12 cellular contexts compared by ENCODE assay signal in genomic region chr5:132774896-132775295, GRCh38. TPM values are rescaled to one million over a fixed set of nuclear protein-coding genes. Genes with fewer than 3 reads are reported as not detected.
A peak's percentile ranks its signal among the peaks of the same experiment; 100 is the strongest.
DNase-seq lines count a peak whose midpoint lies in the region; ATAC-seq, FAIRE-seq and TF ChIP-seq lines count a peak whose summit lies in the region.
"Had no signal": no experiment of that assay in that cellular context is flagged by ENCODE, and none has a peak within 500 bp of the region (broad histone marks: within the 10 kb centered on the region; RNA-seq: fewer than 3 reads in every experiment).

No MANE protein-coding gene starts in this region.

- intact Hi-C loops in IMR-90 (cut with micrococcal nuclease) (no loop called here), lower lobe of right lung (cut with DNase I) (no loop called here)

- H3K79me2 ChIP-seq in GM23338 (replicated peaks; ENCODE audit: insufficient read depth) = no peaks in the 10 kb centered on the region; the same call in 1 of the 2 replicates

- H3K14ac ChIP-seq in IMR-90 (replicated peaks; ENCODE audit: low read depth, low read length) = no peak overlapping the region

- ATAC-seq in IMR-90 (ENCODE audit: low read depth) (no peak), lower lobe of right lung (no peak), GM23338 (no peak), HG02852 (IDR thresholded peaks at IDR 0.05; ENCODE audit: unreplicated experiment) (no peak)

- no peak overlapping the region for H3K9ac ChIP-seq in IMR-90 (ENCODE audit: low read depth, low read length)

- no peak overlapping the region for H3K18ac ChIP-seq in IMR-90 (ENCODE audit: low read depth, low read length)

- FAIRE-seq in small intestine (lab: Jason Lieb, UNC) = no peak

- H3K9me3 Mint-ChIP-seq in GM23338 = no peaks in the 10 kb centered on the region
- H3K9me3 Mint-ChIP-seq in T-helper 2 cell treated with Interferon-gamma antibody and Interleukin-4, amounts not matched to agents 5 μg/mL and 100 μg/mL, for 36 hours = no peaks in the 10 kb centered on the region
- H3K9me3 Mint-ChIP-seq: activated T-helper 2 cell treated with anti-CD3 and anti-CD28 coated beads, Interferon-gamma antibody, Interleukin-2, Interleukin-4, amounts not matched to agents 10 μg/mL and 5 μg/mL and 100 μg/mL, durations not matched to agents 14 hours and 24 hours and 36 hours had no signal

- no peak overlapping the region for H3K4me3 Mint-ChIP-seq in GM23338
- H3K4me3 Mint-ChIP-seq in T-helper 2 cell treated with Interferon-gamma antibody and Interleukin-4, amounts not matched to agents 5 μg/mL and 100 μg/mL, for 36 hours = no peak overlapping the region

- in situ Hi-C loops in IMR-90 (cut with MboI; ENCODE audit: low sequenced_read_pairs) = no loop called here

- no peak for TF ChIP-seq POLR2A in IMR-90 (IDR thresholded peaks at IDR 0.05; ENCODE audit: low read depth, low read length)

- H4K8ac ChIP-seq in IMR-90 (ENCODE audit: low read depth in 2 of 2, low read length in 2 of 2) = no peak overlapping the region

- no peaks in the 10 kb centered on the region; the same call in 2 of the 3 replicates for H3K36me3 Mint-ChIP-seq in GM23338 (ENCODE audit: low read depth)
- no peaks in the 10 kb centered on the region for H3K36me3 Mint-ChIP-seq in T-helper 2 cell treated with Interferon-gamma antibody and Interleukin-4, amounts not matched to agents 5 μg/mL and 100 μg/mL, for 36 hours (ENCODE audit: low read depth)

- 0 out of 2 replicates have a peak overlapping the region, but pooled peaks have one; percentile 18 for H2AK5ac ChIP-seq in IMR-90 (ENCODE audit: low read depth, low read length)

- H3K4me1 Mint-ChIP-seq in GM23338 = peaks cover 39% of the 10 kb centered on the region
- H3K4me1 Mint-ChIP-seq in T-helper 2 cell treated with Interferon-gamma antibody and Interleukin-4, amounts not matched to agents 5 μg/mL and 100 μg/mL, for 36 hours (ENCODE audit: low read depth) = peaks cover 12% of the 10 kb centered on the region

- CTCF ChIA-PET in IMR-90 (lab: Yijun Ruan, JAX) (interaction anchor here (0.5 to 1.9 kb wide), 4 partner anchors 10 to 1241 kb away, joined by 3 to 6 read pairs (median 4); no protein-coding TSS in a partner anchor), HEK293T (lab: Yijun Ruan, JAX) (no interaction called here)

- TF ChIP-seq RAD21 in IMR-90 (IDR thresholded peaks at IDR 0.05; ENCODE audit: low read length) = no peak

- no peak overlapping the region for H3K27ac Mint-ChIP-seq in GM23338
- H3K27ac Mint-ChIP-seq in T-helper 2 cell treated with Interferon-gamma antibody and Interleukin-4, amounts not matched to agents 5 μg/mL and 100 μg/mL, for 36 hours = no peak overlapping the region
- H3K27ac Mint-ChIP-seq: activated T-helper 2 cell treated with anti-CD3 and anti-CD28 coated beads, Interferon-gamma antibody, Interleukin-2, Interleukin-4, amounts not matched to agents 10 μg/mL and 5 μg/mL and 100 μg/mL, durations not matched to agents 14 hours and 24 hours and 36 hours had no signal

- peaks cover 2% of the 10 kb centered on the region; the same call in 1 of the 2 replicates for H3K9me2 ChIP-seq in GM23338 (ENCODE audit: insufficient read depth)

- H3K9me3 ChIP-seq in IMR-90 (ENCODE audit: control insufficient read depth, insufficient read depth, low read length) (no peaks in the 10 kb centered on the region), lower lobe of right lung (no peaks in the 10 kb centered on the region), small intestine (ENCODE audit: control insufficient read depth, low read depth) (no peaks in the 10 kb centered on the region)
- H3K9me3 ChIP-seq: Peyer's patch had no signal

- peaks cover 27 to 72% of the 10 kb centered on the region in 2 experiments for H3K79me1 ChIP-seq in IMR-90 (ENCODE audit: low read depth in 1 of 2, low read length in 2 of 2)

- no peak overlapping the region for H2BK20ac ChIP-seq in IMR-90 (ENCODE audit: low read depth, low read length)

- TF ChIP-seq CTCF in IMR-90 (conservative IDR thresholded peaks at IDR 0.05; ENCODE audit: low read depth, low read length) (no peak), lower lobe of right lung (IDR thresholded peaks at IDR 0.05) (no peak), GM23338 (conservative IDR thresholded peaks at IDR 0.05; ENCODE audit: low read depth in 2 of 2) (no peak)

- H3K4me2 ChIP-seq in IMR-90 (ENCODE audit: low read depth, low read length) = no peak overlapping the region
- H3K4me2 ChIP-seq in GM23338 = no peak overlapping the region

- H4K20me1 ChIP-seq in IMR-90 (ENCODE audit: insufficient read depth, low read length) (peaks cover 48% of the 10 kb centered on the region), GM23338 (replicated peaks; ENCODE audit: insufficient read depth) (0 out of 2 replicates have a peak, but pooled peaks cover 4% of the 10 kb centered on the region)

- H3F3A ChIP-seq in GM23338 (replicated peaks; ENCODE audit: low read depth) = no peaks in the 10 kb centered on the region

- POLR2A ChIA-PET in IMR-90 (lab: Charles Lee; ENCODE audit: unreplicated experiment) = no interaction called here
- POLR2A ChIA-PET in HEK293T (lab: Yijun Ruan, JAX) = interaction anchor here (1.2 to 3.6 kb wide), 4 partner anchors 9 to 37 kb away, joined by 4 to 16 read pairs (median 8); partner anchors contain the start of genes CCNI2 and KIF3A

- H2BK15ac ChIP-seq in IMR-90 (ENCODE audit: low read depth, low read length) = no peak overlapping the region

- H4K5ac ChIP-seq in IMR-90 (ENCODE audit: low read depth, low read length) = no peak overlapping the region

- no peaks in the 10 kb centered on the region for H3K27me3 ChIP-seq in IMR-90 (ENCODE audit: control insufficient read depth, insufficient read depth, low read length)
- no peaks in the 10 kb centered on the region for H3K27me3 ChIP-seq in lower lobe of right lung (ENCODE audit: low read depth)
- no peaks in the 10 kb centered on the region for H3K27me3 ChIP-seq in small intestine (ENCODE audit: control insufficient read depth in 2 of 2, insufficient read depth in 2 of 2, low read length in 2 of 2)
- H3K27me3 ChIP-seq in GM23338 (ENCODE audit: insufficient read depth) = peaks cover 44% of the 10 kb centered on the region
- H3K27me3 ChIP-seq: Peyer's patch had no signal

- H2BK120ac ChIP-seq in IMR-90 (ENCODE audit: low read depth, low read length) = no peak overlapping the region

- no peak overlapping the region for H2BK5ac ChIP-seq in IMR-90 (ENCODE audit: low read depth, low read length, poor library complexity, severe bottlenecking)

- H3K56ac ChIP-seq in IMR-90 (ENCODE audit: extremely low read depth, insufficient read depth, low read length) = no peak overlapping the region

- H3K4ac ChIP-seq in IMR-90 (ENCODE audit: low read depth, low read length) = no peak overlapping the region

- peak overlapping the region; percentile 37; the same call in 1 of the 2 replicates for H3K23ac ChIP-seq in IMR-90 (ENCODE audit: low read depth, low read length)

- H3K36me3 ChIP-seq in IMR-90 (ENCODE audit: control insufficient read depth, insufficient read depth, low read length) (no peaks in the 10 kb centered on the region), lower lobe of right lung (no peaks in the 10 kb centered on the region), small intestine (ENCODE audit: control insufficient read depth in 2 of 2, insufficient read depth in 2 of 2, low read length in 2 of 2) (no peaks in the 10 kb centered on the region), GM23338 (ENCODE audit: insufficient read depth) (no peaks in the 10 kb centered on the region)
- H3K36me3 ChIP-seq: Peyer's patch had no signal

- WGBS in IMR-90 (ENCODE audit: extremely low coverage in 2 of 2, insufficient read length in 1 of 2), 2 experiments = no CpG with 5 or more reads among the region's 5 CpGs
- 65 to 76% (median 68%) methylated on average over 5 of the region's 5 CpGs for WGBS in small intestine, 3 donors

- DNase-seq in IMR-90 = no peak
- DNase-seq in lower lobe of right lung = no peak
- peak; percentile 46 for DNase-seq in small intestine
- DNase-seq in GM23338 (ENCODE audit: low spot score) = no peak
- DNase-seq in T-helper 2 cell treated with Interferon-gamma antibody and Interleukin-4, amounts not matched to agents 5 μg/mL and 100 μg/mL, for 36 hours (ENCODE audit: low spot score) = no peak
- DNase-seq in HEK293T (ENCODE audit: extremely low spot score) = no peak
- DNase-seq: activated CD4-positive, alpha-beta T cell treated with anti-CD3 and anti-CD28 coated beads, Interleukin-2, amount 50 U/mL, for 1 hour had no signal

- no TSS peak for BruUV-seq in IMR-90 (replicated peaks; lab: Mats Ljungman, UMichigan)

- H2AFZ ChIP-seq in IMR-90 (replicated peaks; ENCODE audit: low read length, poor library complexity) (no peak overlapping the region), GM23338 (no peak overlapping the region)

- no peak overlapping the region for H4K91ac ChIP-seq in IMR-90 (ENCODE audit: insufficient read depth, low read depth, low read length)

- peaks cover 32% of the 10 kb centered on the region for H3K27me3 Mint-ChIP-seq in GM23338 (ENCODE audit: insufficient read depth, low read depth, poor library complexity)
- H3K27me3 Mint-ChIP-seq in T-helper 2 cell treated with Interferon-gamma antibody and Interleukin-4, amounts not matched to agents 5 μg/mL and 100 μg/mL, for 36 hours (ENCODE audit: low read depth) = peaks cover 46% of the 10 kb centered on the region

- H3K4me1 ChIP-seq in IMR-90 (ENCODE audit: control insufficient read depth, insufficient read depth, low read length) = peaks cover 19% of the 10 kb centered on the region
- H3K4me1 ChIP-seq in lower lobe of right lung = peaks cover 41% of the 10 kb centered on the region
- peaks cover 0 to 3% of the 10 kb centered on the region in 2 donors for H3K4me1 ChIP-seq in small intestine (ENCODE audit: control insufficient read depth in 2 of 2, insufficient read depth in 1 of 2, low read depth in 1 of 2, low read length in 1 of 2)
- H3K4me1 ChIP-seq in GM23338 (ENCODE audit: insufficient read depth) = peaks cover 25% of the 10 kb centered on the region

- dilution Hi-C loops in IMR-90 (cut with HindIII; ENCODE audit: low sequenced_read_pairs, unreplicated experiment) = no loop called here

- H3K27ac ChIP-seq in IMR-90 (ENCODE audit: insufficient read depth, low read length) (no peak overlapping the region), cingulate gyrus (ENCODE audit: low read depth, low read length) (peak overlapping the region; percentile 89), lower lobe of right lung (peak overlapping the region; percentile 16), small intestine (ENCODE audit: low read depth in 1 of 2, low read length in 1 of 2) (no peak overlapping the region), GM23338 (ENCODE audit: low read depth) (no peak overlapping the region)

- no peak overlapping the region for H2AK9ac ChIP-seq in IMR-90 (replicated peaks; ENCODE audit: low read depth, low read length, poor library complexity)

- peaks cover 44% of the 10 kb centered on the region for H3K9me1 ChIP-seq in IMR-90 (ENCODE audit: insufficient read depth, low read length)

- no peak overlapping the region for H3K4me3 ChIP-seq in IMR-90 (ENCODE audit: insufficient read depth, low read depth, low read length)
- H3K4me3 ChIP-seq in lower lobe of right lung = no peak overlapping the region
- H3K4me3 ChIP-seq in small intestine (ENCODE audit: low read depth in 1 of 2, low read length in 2 of 2) = no peak overlapping the region
- no peak overlapping the region for H3K4me3 ChIP-seq in GM23338

RNA-seq across cellular contexts. Expression of gene SEPTIN8, which starts 2.1 kb away (rescaled TPM):
- 60.5 and 67.2 TPM in 2 replicates for total RNA-seq in IMR-90 (2012; rRNA removed)
- polyA plus RNA-seq in IMR-90 (2012; rRNA removed) = 54.7 and 56.2 TPM in 2 replicates
- 20.4 and 38.7 TPM in 2 replicates for polyA plus RNA-seq in IMR-90 (2012; cell fraction: cytosol; rRNA removed)
- 131 and 144 TPM in 2 replicates for polyA plus RNA-seq in IMR-90 (2012; cell fraction: nucleus; rRNA removed; ENCODE audit: low replicate concordance)
- total RNA-seq in lower lobe of right lung = 32.8 TPM
- 10 to 100 TPM; 14.6 to 28.2 (median 24.4) TPM for polyA plus RNA-seq in small intestine
- total RNA-seq in GM23338 (2014; rRNA removed; shearing (Covaris generic)) = 37.2 and 45.0 TPM in 2 replicates
- 8.7 and 8.8 TPM in 2 replicates for polyA plus RNA-seq in GM23338 (2016; fragmentation: Nextera tagmentation; extraction: Ambion mirVana)

RNA-seq across cellular contexts. Expression of gene CCNI2, which starts 27.7 kb away (rescaled TPM):
- total RNA-seq in IMR-90 (2012; rRNA removed) (not detected in 2 replicates), lower lobe of right lung (1.1 TPM)
- polyA plus RNA-seq in IMR-90 (2012; rRNA removed) (not detected in 2 replicates), small intestine (1 to 10 TPM; 1.6 to 7.3 (median 2.7) TPM), GM23338 (2016; fragmentation: Nextera tagmentation; extraction: Ambion mirVana) (0.55 and 1.1 TPM in 2 replicates)
- 0.01 TPM in 1 of 2 replicates, not detected in the other for polyA plus RNA-seq in IMR-90 (2012; cell fraction: cytosol; rRNA removed)
- 0.05 TPM in 1 of 2 replicates, not detected in the other for polyA plus RNA-seq in IMR-90 (2012; cell fraction: nucleus; rRNA removed; ENCODE audit: low replicate concordance)
- total RNA-seq in GM23338 (2014; rRNA removed; shearing (Covaris generic)) = 0.74 and 2.5 TPM in 2 replicates

RNA-seq across cellular contexts. Expression of gene KIF3A, which starts 37.5 kb away (rescaled TPM):
- total RNA-seq in IMR-90 (2012; rRNA removed) = 4.3 and 9.4 TPM in 2 replicates
- 3.4 and 4.5 TPM in 2 replicates for polyA plus RNA-seq in IMR-90 (2012; rRNA removed)
- polyA plus RNA-seq in IMR-90 (2012; cell fraction: cytosol; rRNA removed) = 0.64 and 1.4 TPM in 2 replicates
- polyA plus RNA-seq in IMR-90 (2012; cell fraction: nucleus; rRNA removed; ENCODE audit: low replicate concordance) = 1.8 and 7.0 TPM in 2 replicates
- total RNA-seq in lower lobe of right lung = 10.8 TPM
- polyA plus RNA-seq in small intestine = 1 to 10 TPM in 2 of 3 donors, under 1 TPM in 1; 0.54 to 2.8 (median 2.7) TPM
- 10.5 and 11.2 TPM in 2 replicates for total RNA-seq in GM23338 (2014; rRNA removed; shearing (Covaris generic))
- 15.4 and 19.7 TPM in 2 replicates for polyA plus RNA-seq in GM23338 (2016; fragmentation: Nextera tagmentation; extraction: Ambion mirVana)

RNA-seq across cellular contexts. Expression of gene SOWAHA, which starts 38.2 kb away (rescaled TPM):
- total RNA-seq in IMR-90 (2012; rRNA removed) = under 0.01 TPM in 1 of 2 replicates, not detected in the other
- 0.03 TPM in 1 of 2 replicates, not detected in the other for polyA plus RNA-seq in IMR-90 (2012; rRNA removed)
- polyA plus RNA-seq in IMR-90 (2012; cell fraction: cytosol; rRNA removed) = 0.02 and 0.04 TPM in 2 replicates
- polyA plus RNA-seq in IMR-90 (2012; cell fraction: nucleus; rRNA removed; ENCODE audit: low replicate concordance) = 0.01 TPM in 1 of 2 replicates, not detected in the other
- total RNA-seq in lower lobe of right lung = 0.18 TPM
- 10 to 100 TPM; 25.6 to 75.4 (median 72.0) TPM for polyA plus RNA-seq in small intestine
- total RNA-seq in GM23338 (2014; rRNA removed; shearing (Covaris generic)) = 0.52 and 0.93 TPM in 2 replicates
- polyA plus RNA-seq in GM23338 (2016; fragmentation: Nextera tagmentation; extraction: Ambion mirVana) = 0.18 TPM in 1 of 2 replicates, not detected in the other
- total RNA-seq: mononuclear cell had no signal

RNA-seq across cellular contexts. Expression of gene SHROOM1, which starts 55.6 kb away (rescaled TPM):
- 1.4 and 2.5 TPM in 2 replicates for total RNA-seq in IMR-90 (2012; rRNA removed)
- 6.3 and 8.8 TPM in 2 replicates for polyA plus RNA-seq in IMR-90 (2012; rRNA removed)
- 4.1 and 9.0 TPM in 2 replicates for polyA plus RNA-seq in IMR-90 (2012; cell fraction: cytosol; rRNA removed)
- polyA plus RNA-seq in IMR-90 (2012; cell fraction: nucleus; rRNA removed; ENCODE audit: low replicate concordance) = 28.6 and 53.5 TPM in 2 replicates
- 17.3 TPM for total RNA-seq in lower lobe of right lung
- polyA plus RNA-seq in small intestine = 10 to 100 TPM in 2 of 3 donors, 1 to 10 TPM in 1; 9.2 to 72.2 (median 14.5) TPM
- total RNA-seq in GM23338 (2014; rRNA removed; shearing (Covaris generic)) = 4.3 and 5.4 TPM in 2 replicates
- 2.5 and 2.6 TPM in 2 replicates for polyA plus RNA-seq in GM23338 (2016; fragmentation: Nextera tagmentation; extraction: Ambion mirVana)

Comparison
In these comparisons a context has a peak if more than half of its experiments do, and no peak if none do; other contexts are left out.
1. H3K27ac ChIP-seq: peak in cingulate gyrus (single experiment) and lower lobe of right lung (single experiment); none in IMR-90 (single experiment), small intestine (0 of 2) and GM23338 (single experiment).